In the genomic region with DNA sequence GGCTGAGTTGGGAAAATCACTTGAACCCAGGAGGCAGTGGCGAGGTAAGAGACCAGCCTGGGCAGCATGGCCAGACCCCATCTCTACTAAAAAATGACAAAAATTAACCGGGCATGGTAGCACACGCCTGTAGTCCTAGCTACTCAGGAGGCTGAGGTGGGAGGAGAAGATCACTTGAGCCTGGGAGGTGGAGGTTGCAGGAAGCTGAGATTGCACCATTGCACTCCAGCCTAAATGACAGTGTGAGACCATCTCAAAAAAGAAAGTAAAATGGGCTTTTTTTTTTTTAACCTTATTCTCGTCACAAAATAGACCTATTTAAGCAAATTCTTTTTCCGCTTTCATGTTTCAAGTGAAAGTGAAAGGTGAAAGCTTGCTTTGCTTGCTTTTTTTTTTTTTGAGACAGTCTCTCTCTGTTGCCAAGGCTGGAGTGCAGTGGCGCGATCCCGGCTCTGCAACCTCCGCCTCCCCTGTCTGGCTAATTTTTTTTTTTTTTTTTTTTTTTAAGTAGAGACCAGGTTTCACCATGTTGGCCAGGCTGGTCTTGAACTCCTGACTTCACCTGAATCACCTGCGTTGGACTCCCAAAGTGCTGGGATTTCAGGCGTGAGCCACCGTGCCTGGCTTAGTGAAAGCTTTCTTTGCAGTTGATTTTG, we compare ENCODE assay signal across 10 cellular contexts. TPM values are rescaled to one million over a fixed set of nuclear protein-coding genes. Genes with fewer than 3 reads are reported as not detected.
DNase-seq lines count a peak whose midpoint lies in the region; ATAC-seq and TF ChIP-seq lines count a peak whose summit lies in the region.
"Had no signal": no experiment of that assay in that cellular context is flagged by ENCODE, and none has a peak within 500 bp of the region (broad histone marks: within the 10 kb centered on the region; RNA-seq: fewer than 3 reads in every experiment).

No MANE protein-coding gene starts in this region.

- DNase-seq in GM19238 (ENCODE audit: insufficient read length, low spot score) (peak; percentile 37), osteocyte (ENCODE audit: extremely low spot score, unreplicated experiment) (no peak), ureter (ENCODE audit: low spot score) (no peak), foreskin keratinocyte (no peak), GDM1 (lab: John Stamatoyannopoulos, UW) (no peak), sciatic nerve (ENCODE audit: low spot score) (no peak)

- H3K27ac ChIP-seq in foreskin keratinocyte: no peak overlapping the region
- H3K27ac ChIP-seq: SJSA1 had no signal

- peaks cover 49% of the 10 kb centered on the region for H3K4me1 Mint-ChIP-seq in activated naive CD4-positive, alpha-beta T cell treated with anti-CD3 and anti-CD28 coated beads, Interleukin-2, amount 50 U/mL, for 24 hours
- peaks cover 40% of the 10 kb centered on the region for H3K4me1 Mint-ChIP-seq in osteocyte (ENCODE audit: unreplicated experiment)

- peak overlapping the region; percentile 98 for H3K4me3 Mint-ChIP-seq in activated naive CD4-positive, alpha-beta T cell treated with anti-CD3 and anti-CD28 coated beads, Interleukin-2, amount 50 U/mL, for 24 hours
- no peak overlapping the region for H3K4me3 Mint-ChIP-seq in osteocyte (ENCODE audit: unreplicated experiment)

- TF ChIP-seq CTCF in osteocyte (IDR thresholded peaks at IDR 0.05) (no peak), foreskin keratinocyte (conservative IDR thresholded peaks at IDR 0.05) (no peak)

- intact Hi-C loops in sciatic nerve (cut with DNase I): no loop called here

- peaks cover 10% of the 10 kb centered on the region for H3K4me1 ChIP-seq in foreskin keratinocyte

- no peaks in the 10 kb centered on the region for H3K9me3 Mint-ChIP-seq in activated naive CD4-positive, alpha-beta T cell treated with anti-CD3 and anti-CD28 coated beads, Interleukin-2, amount 50 U/mL, for 24 hours
- no peaks in the 10 kb centered on the region for H3K9me3 Mint-ChIP-seq in osteocyte (ENCODE audit: unreplicated experiment)

- H3K27me3 ChIP-seq in foreskin keratinocyte: no peaks in the 10 kb centered on the region
- H3K27me3 ChIP-seq: SJSA1 had no signal

- peaks cover 13% of the 10 kb centered on the region for H3K36me3 Mint-ChIP-seq in activated naive CD4-positive, alpha-beta T cell treated with anti-CD3 and anti-CD28 coated beads, Interleukin-2, amount 50 U/mL, for 24 hours
- peaks cover 12% of the 10 kb centered on the region for H3K36me3 Mint-ChIP-seq in osteocyte (ENCODE audit: unreplicated experiment)

- ATAC-seq in HG03439 (IDR thresholded peaks at IDR 0.05; ENCODE audit: unreplicated experiment): peak; percentile 49
- ATAC-seq in foreskin keratinocyte: no peak
- ATAC-seq in sciatic nerve: no peak

- H3K27me3 Mint-ChIP-seq in activated naive CD4-positive, alpha-beta T cell treated with anti-CD3 and anti-CD28 coated beads, Interleukin-2, amount 50 U/mL, for 24 hours: no peaks in the 10 kb centered on the region
- H3K27me3 Mint-ChIP-seq in osteocyte (ENCODE audit: unreplicated experiment): no peaks in the 10 kb centered on the region

- peak overlapping the region; percentile 93 for H3K27ac Mint-ChIP-seq in activated naive CD4-positive, alpha-beta T cell treated with anti-CD3 and anti-CD28 coated beads, Interleukin-2, amount 50 U/mL, for 24 hours
- H3K27ac Mint-ChIP-seq in osteocyte (ENCODE audit: unreplicated experiment): peak overlapping the region; percentile 23

RNA-seq across cellular contexts. Expression of a gene that starts 3.6 kb away (rescaled TPM):
- total RNA-seq in osteocyte (496 and 527 TPM in 2 replicates), ureter (328 TPM), foreskin keratinocyte (398 and 451 TPM in 2 replicates), sciatic nerve (194 TPM)
- polyA plus RNA-seq in foreskin keratinocyte: 463 and 468 TPM in 2 replicates

RNA-seq across cellular contexts. Expression of a gene that starts 26.9 kb away (rescaled TPM):
- total RNA-seq in osteocyte (1.6 and 2.3 TPM in 2 replicates), ureter (2.9 TPM), foreskin keratinocyte (3.4 and 4.2 TPM in 2 replicates), sciatic nerve (5.6 TPM)
- 1.9 and 3.0 TPM in 2 replicates for polyA plus RNA-seq in foreskin keratinocyte

RNA-seq across cellular contexts. Expression of a gene that starts 42.3 kb away (rescaled TPM):
- total RNA-seq in osteocyte: 1,268 and 1,325 TPM in 2 replicates
- 651 TPM for total RNA-seq in ureter
- total RNA-seq in foreskin keratinocyte: 621 and 692 TPM in 2 replicates
- polyA plus RNA-seq in foreskin keratinocyte: 982 and 1,148 TPM in 2 replicates
- 656 TPM for total RNA-seq in sciatic nerve

RNA-seq across cellular contexts. Expression of a gene that starts 50.2 kb away (rescaled TPM):
- total RNA-seq in osteocyte (not detected in 2 replicates), ureter (0.34 TPM), foreskin keratinocyte (0.04 and 0.07 TPM in 2 replicates), sciatic nerve (0.31 TPM)
- 0.06 and 0.08 TPM in 2 replicates for polyA plus RNA-seq in foreskin keratinocyte
- total RNA-seq: myocyte, SJSA1 had no signal

RNA-seq across cellular contexts. Expression of a gene that starts 50.6 kb away (rescaled TPM):
- 13.7 and 14.0 TPM in 2 replicates for total RNA-seq in osteocyte
- total RNA-seq in ureter: 14.3 TPM
- 2.9 and 5.4 TPM in 2 replicates for total RNA-seq in foreskin keratinocyte
- polyA plus RNA-seq in foreskin keratinocyte: 2.1 and 3.0 TPM in 2 replicates
- total RNA-seq in sciatic nerve: 13.6 TPM
